23 cellular contexts compared by ENCODE assay signal in genomic region chr6:156146891-156147290, GRCh38.
DNase-seq lines count a peak whose midpoint lies in the region; ATAC-seq and TF ChIP-seq lines count a peak whose summit lies in the region.
"Had no signal": no experiment of that assay in that cellular context is flagged by ENCODE, and none has a peak within 500 bp of the region (broad histone marks: within the 10 kb centered on the region; RNA-seq: fewer than 3 reads in every experiment).

No MANE protein-coding gene starts in this region.

- TF ChIP-seq CTCF in GM23338 (conservative IDR thresholded peaks at IDR 0.05; ENCODE audit: low read depth in 2 of 2) (peak; percentile 43 to 47), RWPE1 (conservative IDR thresholded peaks at IDR 0.05; ENCODE audit: low read depth) (no peak)

- peaks cover 10% of the 10 kb centered on the region; the same call in 1 of the 2 replicates for H3K9me2 ChIP-seq in GM23338 (ENCODE audit: insufficient read depth)

- H3K4me3 Mint-ChIP-seq in GM23338 = no peak overlapping the region
- H3K4me3 Mint-ChIP-seq: CD8-positive, alpha-beta memory T cell; HFFc6; T-helper 2 cell treated with Interferon-gamma antibody and Interleukin-4, amounts not matched to agents 5 μg/mL and 100 μg/mL, for 36 hours had no signal

- H3K27me3 ChIP-seq in GM23338 (ENCODE audit: insufficient read depth) = no peaks in the 10 kb centered on the region
- H3K27me3 ChIP-seq: MG63 had no signal

- H3K9me3 Mint-ChIP-seq in GM23338 = peaks cover 13% of the 10 kb centered on the region; the same call in 2 of the 3 replicates

- DNase-seq in NCI-H2029 (lab: John Stamatoyannopoulos, UW) (peak; percentile 9), NCI-H2029 treated with DMSO at 0.1 percent for 48 hours (lab: John Stamatoyannopoulos, UW) (no peak), GM23338 (ENCODE audit: low spot score) (peak; percentile 5), NCI-H2171 treated with DMSO at 0.1 percent for 48 hours (lab: John Stamatoyannopoulos, UW) (peak; percentile 19), islet precursor cell (peak; percentile 30), GDM1 (lab: John Stamatoyannopoulos, UW) (no peak), RWPE1 (ENCODE audit: low spot score) (no peak)
- no peak for DNase-seq in effector CD4-positive, alpha-beta T cell
- DNase-seq: 8988T; AML-193; C1 segment of cervical spinal cord; CD8-positive, alpha-beta memory T cell; DMS79; H7; HFFc6; MG63; NCI-H1436 treated with DMSO at 0.1 percent for 48 hours; NCI-H1930; NCI-H524 treated with DMSO at 0.1 percent for 48 hours; NK-92 treated with Interleukin-12 subunit alpha and Interleukin-12 subunit beta, amount 100 ng/mL, for 24 hours had no signal

- H3K4me1 ChIP-seq in GM23338 (ENCODE audit: insufficient read depth) = no peaks in the 10 kb centered on the region

- H4K20me1 ChIP-seq in GM23338 (replicated peaks; ENCODE audit: insufficient read depth) = no peaks in the 10 kb centered on the region

- H2AFZ ChIP-seq in GM23338 = no peak overlapping the region

- H3K36me3 ChIP-seq in GM23338 (ENCODE audit: insufficient read depth) = no peaks in the 10 kb centered on the region
- H3K36me3 ChIP-seq: MG63 had no signal

- no peak overlapping the region for H3K27ac Mint-ChIP-seq in GM23338
- H3K27ac Mint-ChIP-seq: CD8-positive, alpha-beta memory T cell; HFFc6; T-helper 2 cell treated with Interferon-gamma antibody and Interleukin-4, amounts not matched to agents 5 μg/mL and 100 μg/mL, for 36 hours had no signal

- CTCF ChIA-PET in RWPE1 (lab: Yijun Ruan, JAX) = no interaction called here

- H3K4me3 ChIP-seq in GM23338 = no peak overlapping the region
- H3K4me3 ChIP-seq: K562, MG63 had no signal

- H3K79me2 ChIP-seq in GM23338 (replicated peaks; ENCODE audit: insufficient read depth) = no peaks in the 10 kb centered on the region

- H3K27me3 Mint-ChIP-seq in GM23338 (ENCODE audit: insufficient read depth, low read depth, poor library complexity) = peaks cover 2% of the 10 kb centered on the region
- H3K27me3 Mint-ChIP-seq: CD8-positive, alpha-beta memory T cell had no signal

- H3K4me2 ChIP-seq in GM23338 = no peak overlapping the region

- no peaks in the 10 kb centered on the region for H3K4me1 Mint-ChIP-seq in GM23338
- H3K4me1 Mint-ChIP-seq: CD8-positive, alpha-beta memory T cell had no signal

- peaks cover 3% of the 10 kb centered on the region for H3K36me3 Mint-ChIP-seq in GM23338 (ENCODE audit: low read depth)

- H3K27ac ChIP-seq in GM23338 (ENCODE audit: low read depth) (no peak overlapping the region), RWPE1 (no peak overlapping the region)

- POLR2A ChIA-PET in RWPE1 (lab: Yijun Ruan, JAX; ENCODE audit: low non-redundant PET) = no interaction called here

- no peak for ATAC-seq in GM23338
- ATAC-seq: K562, SK-N-SH treated with all-trans-retinoic acid at 6 μM for 48 hours had no signal

- H3F3A ChIP-seq in GM23338 (replicated peaks; ENCODE audit: low read depth) = no peaks in the 10 kb centered on the region

TF ChIP-seq in GM23338, 12 proteins besides CTCF, POLR2A, EP300 and RAD21 (continues in another document):
- TF ChIP-seq EZH2 (IDR thresholded peaks at IDR 0.05; ENCODE audit: low read depth, unreplicated experiment) (no peak), ETS1 (IDR thresholded peaks at IDR 0.05) (no peak), NANOG (IDR thresholded peaks at IDR 0.05; ENCODE audit: borderline replicate concordance) (no peak), ZNF114 (CRISPR knock-in tag; IDR thresholded peaks at IDR 0.05) (no peak), EZH2phosphoT487 (IDR thresholded peaks at IDR 0.05; ENCODE audit: unreplicated experiment) (no peak), CREB1 (CRISPR knock-in tag; IDR thresholded peaks at IDR 0.05; ENCODE audit: low read depth) (no peak), POLR2AphosphoS5 (IDR thresholded peaks at IDR 0.05; ENCODE audit: low read depth) (no peak), ZNF331 (CRISPR knock-in tag; IDR thresholded peaks at IDR 0.05; ENCODE audit: low read depth) (no peak), STAT1 (IDR thresholded peaks at IDR 0.05; ENCODE audit: unreplicated experiment) (no peak), REST (IDR thresholded peaks at IDR 0.05; ENCODE audit: unreplicated experiment) (no peak), JUNB (IDR thresholded peaks at IDR 0.05; ENCODE audit: unreplicated experiment) (no peak)

Comparison
In these comparisons a context has a peak if more than half of its experiments do, and no peak if none do; other contexts are left out.
1. DNase-seq: peak in NCI-H2029 (single experiment), GM23338 (single experiment), NCI-H2171 treated with DMSO at 0.1 percent for 48 hours (single experiment) and islet precursor cell (single experiment); none in NCI-H2029 treated with DMSO at 0.1 percent for 48 hours (single experiment), effector CD4-positive, alpha-beta T cell (single experiment), GDM1 (single experiment) and RWPE1 (single experiment).